In the genomic region with DNA sequence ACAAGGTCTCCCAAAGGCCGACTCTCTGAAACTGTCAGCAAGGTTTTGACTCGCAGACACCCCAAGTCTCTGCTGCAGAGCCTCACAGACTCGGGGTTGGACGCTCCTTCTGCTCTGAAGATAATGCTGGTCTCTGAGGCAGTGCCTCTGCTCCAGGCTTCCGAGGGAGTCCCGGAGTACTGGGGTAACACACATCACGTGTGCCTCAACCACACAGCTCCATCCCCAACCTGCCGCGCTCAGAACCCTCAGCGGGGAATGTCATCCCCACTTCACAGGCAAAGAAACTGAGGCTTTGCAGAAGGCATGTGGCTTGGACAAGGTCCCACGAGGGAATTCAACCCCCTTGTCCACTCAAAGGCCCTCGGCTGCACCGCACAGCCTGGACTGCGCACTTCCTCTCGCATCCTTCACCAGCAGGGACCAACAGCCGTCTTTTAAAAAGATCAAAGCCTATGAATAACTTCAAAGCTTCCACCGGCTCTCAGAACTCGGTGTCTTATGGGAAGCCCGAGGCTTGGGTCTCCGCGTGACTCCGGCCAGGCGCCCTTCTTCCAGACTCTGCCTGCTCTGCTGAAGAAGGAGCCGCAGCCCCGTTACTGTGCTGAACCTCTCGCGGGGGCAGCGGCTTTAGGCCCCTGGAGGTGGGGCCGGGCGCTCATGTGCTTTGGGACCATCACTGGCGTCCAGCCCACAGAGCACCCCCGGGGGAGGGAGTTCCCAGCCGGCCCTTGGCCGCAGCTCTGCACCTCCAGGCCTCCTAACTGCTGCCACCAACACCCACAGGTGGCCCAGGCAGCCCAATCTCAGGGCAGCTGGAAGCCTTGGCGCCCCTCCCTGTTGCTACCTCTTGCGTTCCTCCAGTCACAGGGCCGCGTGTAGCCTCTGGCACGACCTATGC, we compare ENCODE assay signal across 10 cellular contexts. TPM values are rescaled to one million over a fixed set of nuclear protein-coding genes. Genes with fewer than 3 reads are reported as not detected.
DNase-seq lines count a peak whose midpoint lies in the region; ATAC-seq and TF ChIP-seq lines count a peak whose summit lies in the region.
"Had no signal": no experiment of that assay in that cellular context is flagged by ENCODE, and none has a peak within 500 bp of the region (broad histone marks: within the 10 kb centered on the region; RNA-seq: fewer than 3 reads in every experiment).

No MANE protein-coding gene starts in this region.

- H4K5ac ChIP-seq in H9 (ENCODE audit: insufficient read length, low read depth, low read length), result no peak overlapping the region

- H2BK15ac ChIP-seq in H9 (ENCODE audit: low read depth, low read length), result no peak overlapping the region

- intact Hi-C loops in left cardiac atrium (cut with DNase I), result no loop called here

- no peak overlapping the region for H2AFZ ChIP-seq in H9 (ENCODE audit: low read length)

- H3K4ac ChIP-seq in H9 (ENCODE audit: low read depth, low read length), result no peak overlapping the region

- H3K27me3 ChIP-seq in H7 (ENCODE audit: control insufficient read depth, insufficient read depth, low read length) (no peaks in the 10 kb centered on the region), H9 (ENCODE audit: insufficient read depth, low read length) (no peaks in the 10 kb centered on the region; the same call in 1 of the 2 replicates)

- H3K14ac ChIP-seq in H9 (ENCODE audit: insufficient read depth, low read length), result no peak overlapping the region

- H2BK5ac ChIP-seq in H9 (ENCODE audit: insufficient read length, low read length), result no peak overlapping the region

- H2BK120ac ChIP-seq in H9 (ENCODE audit: low read depth, low read length, poor library complexity, severe bottlenecking), result no peak overlapping the region

- no peak overlapping the region for H3T11ph ChIP-seq in H9 (ENCODE audit: low read length)

- no peaks in the 10 kb centered on the region; a peak in 1 of 7 replicates for H3K36me3 Mint-ChIP-seq in H9 (ENCODE audit: insufficient read depth in 1 of 3, low read depth in 3 of 3)
- no peaks in the 10 kb centered on the region for H3K36me3 Mint-ChIP-seq in type B pancreatic cell
- H3K36me3 Mint-ChIP-seq: WTC11 had no signal

- no peak overlapping the region for H3K9ac ChIP-seq in H9 (ENCODE audit: extremely low read depth, insufficient read length, low read length)

- no peaks in the 10 kb centered on the region for H3K9me3 ChIP-seq in H9 (ENCODE audit: control insufficient read depth, low read depth, low read length)

- no peak overlapping the region for H3K4me3 Mint-ChIP-seq in H9
- H3K4me3 Mint-ChIP-seq in type B pancreatic cell, result no peak overlapping the region
- H3K4me3 Mint-ChIP-seq: WTC11 had no signal

- no peak overlapping the region for H3K56ac ChIP-seq in H9 (ENCODE audit: insufficient read length, low read depth, low read length)

- H3K27ac ChIP-seq in skin epidermis (peak overlapping the region in 20 of 21 experiments; percentile 1 to 96 (median 88)), H9 (ENCODE audit: insufficient read length, low read depth, low read length) (no peak overlapping the region)

- ATAC-seq in left cardiac atrium, result no peak
- ATAC-seq: WTC11 had no signal

- H3K79me1 ChIP-seq in H9 (ENCODE audit: insufficient read depth, low read depth, low read length, poor library complexity, severe bottlenecking), result no peaks in the 10 kb centered on the region

- no peak overlapping the region for H2AK5ac ChIP-seq in H9 (ENCODE audit: insufficient read length, low read length)

- H2BK20ac ChIP-seq in H9 (ENCODE audit: low read depth, low read length, poor library complexity, severe bottlenecking), result no peak overlapping the region

- DNase-seq in H7 (peak; percentile 75), left cardiac atrium (peak; percentile 41), H9 (no peak), NCI-H774 (lab: John Stamatoyannopoulos, UW) (no peak), type B pancreatic cell (ENCODE audit: extremely low spot score, unreplicated experiment) (no peak), UCSD-AML1 (lab: John Stamatoyannopoulos, UW; ENCODE audit: unreplicated experiment) (no peak)
- DNase-seq in activated naive CD4-positive, alpha-beta T cell treated with Interleukin-2 at 50 U/mL for 16 hours, result peak; percentile 31
- DNase-seq: NCI-H2171 treated with DMSO at 0.1 percent for 48 hours had no signal

- H3K27me3 Mint-ChIP-seq in H9 (ENCODE audit: low read depth), result no peaks in the 10 kb centered on the region
- no peaks in the 10 kb centered on the region for H3K27me3 Mint-ChIP-seq in type B pancreatic cell

- no peak overlapping the region for H4K91ac ChIP-seq in H9 (ENCODE audit: insufficient read length, low read depth, low read length)

- H3K27ac Mint-ChIP-seq in H9 (no peak overlapping the region), type B pancreatic cell (no peak overlapping the region)

- no peaks in the 10 kb centered on the region for H3K4me1 Mint-ChIP-seq in H9
- H3K4me1 Mint-ChIP-seq in type B pancreatic cell (ENCODE audit: unreplicated experiment), result peaks cover 14% of the 10 kb centered on the region
- H3K4me1 Mint-ChIP-seq: WTC11 had no signal

- no peaks in the 10 kb centered on the region for H3K23me2 ChIP-seq in H9 (ENCODE audit: insufficient read length, low read depth, low read length, poor library complexity, severe bottlenecking)

- H4K8ac ChIP-seq in H9 (replicated peaks; ENCODE audit: insufficient read length, low read depth, low read length), result no peak overlapping the region

- no peaks in the 10 kb centered on the region for H3K79me2 ChIP-seq in H9 (ENCODE audit: insufficient read depth, low read length)

- no peaks in the 10 kb centered on the region for H3K4me1 ChIP-seq in H9 (ENCODE audit: insufficient read depth, low read length)

- WGBS in H9 (ENCODE audit: extremely low coverage, insufficient read length, low lambda C conversion rate), result no CpG with 5 or more reads among the region's 39 CpGs

- H3K18ac ChIP-seq in H9 (ENCODE audit: insufficient read length, low read depth, low read length), result no peak overlapping the region

- TF ChIP-seq CTCF in H9 (conservative IDR thresholded peaks at IDR 0.05) (no peak), type B pancreatic cell (conservative IDR thresholded peaks at IDR 0.05) (no peak)

- H3K9me3 Mint-ChIP-seq in H9 (no peaks in the 10 kb centered on the region), type B pancreatic cell (no peaks in the 10 kb centered on the region)
- H3K9me3 Mint-ChIP-seq: WTC11 had no signal

- H3K4me3 ChIP-seq in H7 (ENCODE audit: insufficient read depth, low read depth, low read length) (no peak overlapping the region), skin epidermis (peak overlapping the region; percentile 32 to 56 (median 47))

- H3K36me3 ChIP-seq in H7 (replicated peaks; ENCODE audit: control insufficient read depth, insufficient read depth, low read length), result no peaks in the 10 kb centered on the region

- no peaks in the 10 kb centered on the region for H4K20me1 ChIP-seq in H9 (ENCODE audit: control insufficient read depth, insufficient read depth, insufficient read length)

- H2BK12ac ChIP-seq in H9 (ENCODE audit: insufficient read length, low read depth, low read length), result no peak overlapping the region

- no peak overlapping the region for H3K23ac ChIP-seq in H9 (ENCODE audit: insufficient read length, low read depth, low read length)

- no peak overlapping the region for H3K4me2 ChIP-seq in H9 (ENCODE audit: insufficient read depth, insufficient read length, low read length)

RNA-seq across cellular contexts. Expression of a gene that starts 2.2 kb away (rescaled TPM):
- 0.42 TPM in 1 of 2 replicates, not detected in the other for total RNA-seq in H7 (2014; rRNA removed; shearing (Covaris generic))
- total RNA-seq in left cardiac atrium (10 to 100 TPM; 26.7 to 29.4 TPM), H9 (2021) (not detected in 2 replicates), type B pancreatic cell (ENCODE audit: low replicate concordance) (1.0 TPM in 1 of 2 replicates, not detected in the other)

RNA-seq across cellular contexts. Expression of a gene that starts 42.5 kb away (rescaled TPM):
- 50.2 and 60.3 TPM in 2 replicates for total RNA-seq in H7 (2014; rRNA removed; shearing (Covaris generic))
- 10 to 100 TPM; 17.9 to 22.2 TPM for total RNA-seq in left cardiac atrium
- 93.4 and 98.9 TPM in 2 replicates for total RNA-seq in H9 (2021)
- total RNA-seq in type B pancreatic cell (ENCODE audit: low replicate concordance), result 39.3 and 65.4 TPM in 2 replicates

RNA-seq across cellular contexts. Expression of a gene that starts 46.9 kb away (rescaled TPM):
- total RNA-seq in H7 (2014; rRNA removed; shearing (Covaris generic)), result not detected in 2 replicates
- total RNA-seq in left cardiac atrium (under 1 TPM in 1 of 2 donors, not detected in 1; 0.21 TPM), H9 (2021) (0.20 TPM in 1 of 2 replicates, not detected in the other), type B pancreatic cell (ENCODE audit: low replicate concordance) (not detected in 2 replicates)

Comparison
In these comparisons a context has a peak if more than half of its experiments do, and no peak if none do; other contexts are left out.
1. DNase-seq: peak in H7 (single experiment), activated naive CD4-positive, alpha-beta T cell treated with Interleukin-2 at 50 U/mL for 16 hours (single experiment) and left cardiac atrium (single experiment); none in H9 (single experiment), NCI-H774 (single experiment), type B pancreatic cell (single experiment) and UCSD-AML1 (single experiment).
2. RNA of a gene that starts 2.2 kb away (total RNA-seq): 26.7 to 29.4 TPM in left cardiac atrium; 1.0 TPM in type B pancreatic cell, 0.42 TPM in H7 and not detected in H9; every median in the first group is over 10 times any median in the second.